ENCODE assay signal across 8 cellular contexts in the genomic region with DNA sequence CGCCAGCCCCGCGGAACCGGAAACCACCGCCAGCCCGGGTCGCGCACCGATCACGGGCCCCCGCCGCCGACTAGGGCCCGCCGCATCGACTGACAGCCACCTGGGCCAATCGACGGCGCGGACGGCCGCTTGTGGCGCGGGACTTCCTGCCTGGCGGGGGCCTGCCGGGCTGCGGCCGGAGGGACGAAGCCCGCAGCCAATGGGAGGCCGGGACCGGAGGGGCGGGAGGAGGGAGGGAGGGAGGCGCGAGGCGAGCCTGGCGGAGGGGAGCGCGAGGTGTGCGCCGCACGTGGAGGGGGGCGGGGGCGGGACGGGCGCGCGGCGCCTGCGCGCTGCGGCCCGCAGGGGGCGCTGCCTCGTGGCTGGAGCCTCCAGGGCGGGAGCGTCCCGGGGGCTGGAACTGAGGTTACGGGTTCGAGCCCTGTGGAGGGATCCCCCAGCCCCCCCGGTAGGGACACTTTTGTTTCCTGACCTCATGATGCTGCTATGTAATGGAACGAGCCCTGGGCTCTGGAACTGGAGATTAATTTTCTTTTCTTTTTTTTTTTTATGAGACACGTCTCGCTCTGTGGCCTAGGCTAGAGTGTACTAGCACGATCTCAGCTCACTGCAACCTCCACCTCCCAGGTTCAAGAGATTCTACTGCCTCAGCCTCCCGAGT. TPM values are rescaled to one million over a fixed set of nuclear protein-coding genes. Genes with fewer than 3 reads are reported as not detected.
DNase-seq lines count a peak whose midpoint lies in the region; ATAC-seq, FAIRE-seq and TF ChIP-seq lines count a peak whose summit lies in the region.

A gene with protein sequence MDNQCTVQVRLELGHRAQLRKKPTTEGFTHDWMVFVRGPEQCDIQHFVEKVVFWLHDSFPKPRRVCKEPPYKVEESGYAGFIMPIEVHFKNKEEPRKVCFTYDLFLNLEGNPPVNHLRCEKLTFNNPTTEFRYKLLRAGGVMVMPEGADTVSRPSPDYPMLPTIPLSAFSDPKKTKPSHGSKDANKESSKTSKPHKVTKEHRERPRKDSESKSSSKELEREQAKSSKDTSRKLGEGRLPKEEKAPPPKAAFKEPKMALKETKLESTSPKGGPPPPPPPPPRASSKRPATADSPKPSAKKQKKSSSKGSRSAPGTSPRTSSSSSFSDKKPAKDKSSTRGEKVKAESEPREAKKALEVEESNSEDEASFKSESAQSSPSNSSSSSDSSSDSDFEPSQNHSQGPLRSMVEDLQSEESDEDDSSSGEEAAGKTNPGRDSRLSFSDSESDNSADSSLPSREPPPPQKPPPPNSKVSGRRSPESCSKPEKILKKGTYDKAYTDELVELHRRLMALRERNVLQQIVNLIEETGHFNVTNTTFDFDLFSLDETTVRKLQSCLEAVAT (minus strand): TSS at position 45 of the 661 bp plus-strand sequence. CDS start 191 bp downstream, outside the sequence.

- H3K9ac ChIP-seq in iPS-20b (ENCODE audit: low read depth, low read length), result peak within 1 kb of the TSS; percentile 82

- ATAC-seq in GM18861 (IDR thresholded peaks at IDR 0.05; ENCODE audit: unreplicated experiment) (peak; percentile 73), HG03103 (IDR thresholded peaks at IDR 0.05; ENCODE audit: low read depth, unreplicated experiment) (peak; percentile 90)

- WGBS in small intestine, 3 donors, result 5 to 16% (median 8%) methylated on average over 17 to 66 of the region's 66 CpGs

- peak; percentile 96 for DNase-seq in NCI-H2227 (lab: John Stamatoyannopoulos, UW; ENCODE audit: unreplicated experiment)
- peak; percentile 97 for DNase-seq in WERI-Rb-1
- peak; percentile 95 to 96 for DNase-seq in breast epithelium (ENCODE audit: low spot score in 2 of 2)
- peak; percentile 96 for DNase-seq in small intestine

- H3K36me3 ChIP-seq in ACC112 (ENCODE audit: insufficient read depth, low read length) (no peaks in the 10 kb centered on the region), WERI-Rb-1 (peaks cover 27% of the 10 kb centered on the region), breast epithelium (no peaks in the 10 kb centered on the region), iPS-20b (ENCODE audit: insufficient read depth, low read depth, low read length) (peaks cover 7% of the 10 kb centered on the region; the same call in 1 of the 2 replicates), small intestine (ENCODE audit: control insufficient read depth in 2 of 2, insufficient read depth in 2 of 2, low read length in 2 of 2) (no peaks in the 10 kb centered on the region)

- H2AFZ ChIP-seq in ACC112 (ENCODE audit: low read length, unreplicated experiment), result no peak within 1 kb of the TSS

- peaks cover 43% of the 10 kb centered on the region for H3K79me2 ChIP-seq in ACC112 (ENCODE audit: control insufficient read depth, insufficient read depth, low read length, unreplicated experiment)

- H3K4me1 ChIP-seq in ACC112 (ENCODE audit: control insufficient read depth, insufficient read depth, low read length, unreplicated experiment) (peaks cover 30% of the 10 kb centered on the region), breast epithelium (peaks cover 15 to 20% of the 10 kb centered on the region in 2 donors), iPS-20b (ENCODE audit: insufficient read depth, low read length) (peaks cover 5% of the 10 kb centered on the region; the same call in 1 of the 2 replicates), small intestine (ENCODE audit: control insufficient read depth in 2 of 2, insufficient read depth in 1 of 2, low read depth in 1 of 2, low read length in 1 of 2) (peaks cover 0 to 8% of the 10 kb centered on the region in 2 donors)

- peak; percentile 74 for TF ChIP-seq CTCF in WERI-Rb-1 (IDR thresholded peaks at IDR 0.05; ENCODE audit: low read depth, low read length)
- TF ChIP-seq CTCF in breast epithelium (IDR thresholded peaks at IDR 0.05), result peak in 1 of 3 donors; percentile 33

- H3K27ac ChIP-seq in ACC112 (ENCODE audit: low read depth, low read length) (peak within 1 kb of the TSS; percentile 41; the same call in 1 of the 2 replicates), WERI-Rb-1 (peak within 1 kb of the TSS; percentile 91), breast epithelium (peak within 1 kb of the TSS; percentile 81 to 93), iPS-20b (ENCODE audit: low read length) (no peak within 1 kb of the TSS), small intestine (ENCODE audit: low read depth in 1 of 2, low read length in 1 of 2) (peak within 1 kb of the TSS in 1 of 2 donors; percentile 74)

- intact Hi-C loops in breast epithelium (cut with DNase I; ENCODE audit: low total_unique reads), result no loop called here

- H3K27me3 ChIP-seq in ACC112 (ENCODE audit: insufficient read depth, low read length), result no peaks in the 10 kb centered on the region
- H3K27me3 ChIP-seq in WERI-Rb-1 (ENCODE audit: insufficient read depth, low read depth, severe bottlenecking), result no peaks in the 10 kb centered on the region
- H3K27me3 ChIP-seq in breast epithelium, result no peaks in the 10 kb centered on the region
- H3K27me3 ChIP-seq in iPS-20b (ENCODE audit: insufficient read depth, low read length), result no peaks in the 10 kb centered on the region
- no peaks in the 10 kb centered on the region for H3K27me3 ChIP-seq in small intestine (ENCODE audit: control insufficient read depth in 2 of 2, insufficient read depth in 2 of 2, low read length in 2 of 2)

- peaks cover 15% of the 10 kb centered on the region for H3K9me3 ChIP-seq in WERI-Rb-1 (ENCODE audit: severe bottlenecking)
- no peaks in the 10 kb centered on the region for H3K9me3 ChIP-seq in breast epithelium
- H3K9me3 ChIP-seq in iPS-20b (ENCODE audit: insufficient read depth, low read depth, low read length), result peaks cover 5% of the 10 kb centered on the region; the same call in 1 of the 2 replicates
- H3K9me3 ChIP-seq in small intestine (ENCODE audit: control insufficient read depth, low read depth), result no peaks in the 10 kb centered on the region

- H3K4me3 ChIP-seq in ACC112 (ENCODE audit: low read depth, low read length) (peak within 1 kb of the TSS; percentile 90), WERI-Rb-1 (ENCODE audit: low read depth, low read length) (peak within 1 kb of the TSS; percentile 98), breast epithelium (peak within 1 kb of the TSS; percentile 78 to 98 (median 90)), iPS-20b (ENCODE audit: low read length) (peak within 1 kb of the TSS; percentile 82), small intestine (ENCODE audit: low read depth in 1 of 2, low read length in 2 of 2) (peak within 1 kb of the TSS; percentile 83 to 85)

- TF ChIP-seq POLR2A in breast epithelium (IDR thresholded peaks at IDR 0.05), result no peak

- FAIRE-seq in small intestine (lab: Jason Lieb, UNC), result no peak

RNA-seq across cellular contexts. Expression of the gene that starts here (rescaled TPM):
- 10 to 100 TPM; 13.6 to 16.4 (median 13.8) TPM for total RNA-seq in breast epithelium
- polyA plus RNA-seq in small intestine, result 10 to 100 TPM; 15.1 to 24.5 (median 19.2) TPM
